ENCODE assay signal across 9 cellular contexts in genomic region chr14:75518625-75519024, GRCh38. TPM values are rescaled to one million over a fixed set of nuclear protein-coding genes. Genes with fewer than 3 reads are reported as not detected.
A peak's percentile ranks its signal among the peaks of the same experiment; 100 is the strongest.
DNase-seq lines count a peak whose midpoint lies in the region; ATAC-seq and TF ChIP-seq lines count a peak whose summit lies in the region.
"Had no signal": no experiment of that assay in that cellular context is flagged by ENCODE, and none has a peak within 500 bp of the region (broad histone marks: within the 10 kb centered on the region; RNA-seq: fewer than 3 reads in every experiment).

No MANE protein-coding gene starts in this region.

- peaks cover 8% of the 10 kb centered on the region for H3K27me3 Mint-ChIP-seq in activated naive CD4-positive, alpha-beta T cell treated with anti-CD3 and anti-CD28 coated beads, Interleukin-2, amount 10 ng/mL, durations not matched to agents 7 days and 5 days
- H3K27me3 Mint-ChIP-seq in natural killer cell (ENCODE audit: low read depth in 2 of 2): no peaks in the 10 kb centered on the region

- H3K4me3 Mint-ChIP-seq in activated naive CD4-positive, alpha-beta T cell treated with anti-CD3 and anti-CD28 coated beads, Interleukin-2, amount 10 ng/mL, durations not matched to agents 7 days and 5 days: no peak overlapping the region
- no peak overlapping the region for H3K4me3 Mint-ChIP-seq in natural killer cell

- TF ChIP-seq CTCF in natural killer cell (IDR thresholded peaks at IDR 0.05): peak; percentile 33

- peaks cover 57% of the 10 kb centered on the region for H3K4me1 Mint-ChIP-seq in activated naive CD4-positive, alpha-beta T cell treated with anti-CD3 and anti-CD28 coated beads, Interleukin-2, amount 10 ng/mL, durations not matched to agents 7 days and 5 days
- H3K4me1 Mint-ChIP-seq in natural killer cell: peaks cover 52% of the 10 kb centered on the region in 2 donors

- DNase-seq in GDM1 (lab: John Stamatoyannopoulos, UW) (peak; percentile 34), Kasumi-1 (lab: John Stamatoyannopoulos, UW) (peak; percentile 52 to 60), natural killer cell (no peak), SIG-M5 (lab: John Stamatoyannopoulos, UW) (no peak), occipital lobe (lab: John Stamatoyannopoulos, UW) (no peak)
- peak; percentile 57 for DNase-seq in activated naive CD4-positive, alpha-beta T cell treated with anti-CD3 and anti-CD28 coated beads, Interleukin-2, amount 10 ng/mL, durations not matched to agents 7 days and 5 days

- no peaks in the 10 kb centered on the region for H3K9me3 Mint-ChIP-seq in activated naive CD4-positive, alpha-beta T cell treated with anti-CD3 and anti-CD28 coated beads, Interleukin-2, amount 10 ng/mL, durations not matched to agents 7 days and 5 days
- H3K9me3 Mint-ChIP-seq in natural killer cell: no peaks in the 10 kb centered on the region

- CTCF ChIA-PET in activated naive CD4-positive, alpha-beta T cell treated with anti-CD3 and anti-CD28 coated beads, Interleukin-2, amount 10 ng/mL, durations not matched to agents 7 days and 5 days (lab: Charles Lee): interaction anchor here (0.6 to 12.5 kb wide), 14 partner anchors 8 to 136 kb away, joined by 3 to 161 read pairs (median 6); partner anchors contain the start of gene FLVCR2

- ATAC-seq in natural killer cell: no peak
- no peak for ATAC-seq in HG03442 (IDR thresholded peaks at IDR 0.05; ENCODE audit: unreplicated experiment)
- ATAC-seq in HG03175 (IDR thresholded peaks at IDR 0.05; ENCODE audit: unreplicated experiment): no peak
- ATAC-seq: Right ventricle myocardium inferior had no signal

- intact Hi-C loops in natural killer cell (cut with micrococcal nuclease): no loop called here

- peaks cover 9% of the 10 kb centered on the region for H3K36me3 Mint-ChIP-seq in activated naive CD4-positive, alpha-beta T cell treated with anti-CD3 and anti-CD28 coated beads, Interleukin-2, amount 10 ng/mL, durations not matched to agents 7 days and 5 days
- no peaks in the 10 kb centered on the region for H3K36me3 Mint-ChIP-seq in natural killer cell

- H3K27ac Mint-ChIP-seq in activated naive CD4-positive, alpha-beta T cell treated with anti-CD3 and anti-CD28 coated beads, Interleukin-2, amount 10 ng/mL, durations not matched to agents 7 days and 5 days: no peak overlapping the region
- H3K27ac Mint-ChIP-seq in natural killer cell: no peak overlapping the region

RNA-seq across cellular contexts. Expression of gene BATF, which starts 3.6 kb away (rescaled TPM):
- total RNA-seq in natural killer cell (10 to 100 TPM; 12.6 to 32.5 (median 21.4) TPM), occipital lobe (0.47 TPM)

RNA-seq across cellular contexts. Expression of gene FLVCR2, which starts 59.8 kb away (rescaled TPM):
- total RNA-seq in natural killer cell (1 to 10 TPM; 1.4 to 4.8 (median 2.1) TPM), occipital lobe (2.5 TPM)

Comparison
In these comparisons a context has a peak if more than half of its experiments do, and no peak if none do; other contexts are left out.
1. DNase-seq: peak in GDM1 (single experiment), Kasumi-1 (2 of 2) and activated naive CD4-positive, alpha-beta T cell treated with anti-CD3 and anti-CD28 coated beads, Interleukin-2, amount 10 ng/mL, durations not matched to agents 7 days and 5 days (single experiment); none in natural killer cell (single experiment), SIG-M5 (single experiment) and occipital lobe (single experiment).